Comparison of ENCODE assay signal across 14 cellular contexts in genomic region chr5:80208337-80208736, GRCh38. TPM values are rescaled to one million over a fixed set of nuclear protein-coding genes. Genes with fewer than 3 reads are reported as not detected.
DNase-seq lines count a peak whose midpoint lies in the region; ATAC-seq and TF ChIP-seq lines count a peak whose summit lies in the region.
"Had no signal": no experiment of that assay in that cellular context is flagged by ENCODE, and none has a peak within 500 bp of the region (broad histone marks: within the 10 kb centered on the region; RNA-seq: fewer than 3 reads in every experiment).

No MANE protein-coding gene starts in this region.

- peak overlapping the region; percentile 20 to 99 (median 57) for H3K27ac Mint-ChIP-seq in CD4-positive, alpha-beta memory T cell
- 0 out of 2 replicates have a peak overlapping the region, but pooled peaks have one; percentile 11 for H3K27ac Mint-ChIP-seq in GM23338
- H3K27ac Mint-ChIP-seq in activated naive CD8-positive, alpha-beta T cell treated with anti-CD3 and anti-CD28 coated beads, Interleukin-2, amount 50 U/mL, for 24 hours = peak overlapping the region; percentile 75
- H3K27ac Mint-ChIP-seq in naive thymus-derived CD8-positive, alpha-beta T cell = peak overlapping the region; percentile 78 to 96 (median 86)
- H3K27ac Mint-ChIP-seq: effector memory CD8-positive, alpha-beta T cell had no signal

- no peak overlapping the region for H3K4me3 ChIP-seq in CD4-positive, alpha-beta memory T cell (ENCODE audit: low read length in 2 of 2)
- no peak overlapping the region for H3K4me3 ChIP-seq in GM23338

- no peaks in the 10 kb centered on the region for H3K9me2 ChIP-seq in GM23338 (ENCODE audit: insufficient read depth)

- ATAC-seq in GM23338 (no peak), HG02938 (IDR thresholded peaks at IDR 0.05; ENCODE audit: unreplicated experiment) (no peak)
- ATAC-seq in activated naive CD8-positive, alpha-beta T cell treated with anti-CD3 and anti-CD28 coated beads, Interleukin-2, amount 50 U/mL, for 24 hours = no peak
- no peak for ATAC-seq in naive thymus-derived CD8-positive, alpha-beta T cell
- ATAC-seq: effector memory CD8-positive, alpha-beta T cell had no signal

- no peak for DNase-seq in CD4-positive, alpha-beta memory T cell
- DNase-seq in GM23338 (ENCODE audit: low spot score) (no peak), SKM-1 treated with dmso at 0.1 percent for 144 hours (lab: John Stamatoyannopoulos, UW; ENCODE audit: unreplicated experiment) (no peak), GM13976 (ENCODE audit: low spot score) (no peak), GM13977 (ENCODE audit: low spot score) (no peak)
- DNase-seq in activated naive CD8-positive, alpha-beta T cell treated with anti-CD3 and anti-CD28 coated beads, Interleukin-2, amount 50 U/mL, for 24 hours = no peak
- no peak for DNase-seq in naive thymus-derived CD8-positive, alpha-beta T cell
- DNase-seq: activated CD4-positive, alpha-beta T cell treated with anti-CD3 and anti-CD28 coated beads, Interleukin-2, amount 10 ng/mL, durations not matched to agents 24 days and 14 days; activated gamma-delta T cell treated with Interleukin-2 at 50 U/mL for 16 hours; effector memory CD8-positive, alpha-beta T cell; NCI-H1436; NCI-H524 had no signal

- H3K9me3 ChIP-seq in CD4-positive, alpha-beta memory T cell (ENCODE audit: control insufficient read depth in 1 of 2, low read length in 2 of 2) = no peaks in the 10 kb centered on the region

- H3K27ac ChIP-seq in CD4-positive, alpha-beta memory T cell (ENCODE audit: low read depth, low read length) = no peak overlapping the region
- peak overlapping the region; percentile 50; the same call in 1 of the 2 replicates for H3K27ac ChIP-seq in GM23338 (ENCODE audit: low read depth)
- H3K27ac ChIP-seq: RWPE1 had no signal

- peaks cover 0 to 4% (median 0%) of the 10 kb centered on the region in 8 donors for H3K9me3 Mint-ChIP-seq in CD4-positive, alpha-beta memory T cell
- H3K9me3 Mint-ChIP-seq in GM23338 = peaks cover 23% of the 10 kb centered on the region; the same call in 2 of the 3 replicates
- no peaks in the 10 kb centered on the region for H3K9me3 Mint-ChIP-seq in activated naive CD8-positive, alpha-beta T cell treated with anti-CD3 and anti-CD28 coated beads, Interleukin-2, amount 50 U/mL, for 24 hours
- no peaks in the 10 kb centered on the region for H3K9me3 Mint-ChIP-seq in naive thymus-derived CD8-positive, alpha-beta T cell
- H3K9me3 Mint-ChIP-seq: activated CD4-positive, alpha-beta T cell treated with anti-CD3 and anti-CD28 coated beads, Interleukin-2, amount 10 ng/mL, durations not matched to agents 24 days and 14 days; effector memory CD8-positive, alpha-beta T cell had no signal

- TF ChIP-seq CTCF in GM23338 (conservative IDR thresholded peaks at IDR 0.05; ENCODE audit: low read depth in 2 of 2) (no peak), GM13976 (IDR thresholded peaks at IDR 0.05; ENCODE audit: borderline replicate concordance, control extremely low read depth, extremely low read depth, insufficient read depth, missing control alignments) (no peak), GM13977 (IDR thresholded peaks at IDR 0.05; ENCODE audit: extremely low read depth, insufficient read depth, missing control alignments) (no peak)

- POLR2A ChIA-PET in CD4-positive, alpha-beta memory T cell (lab: Charles Lee; ENCODE audit: partially characterized antibody) = interaction anchor here (7.0 to 10.6 kb wide), 2 partner anchors 15 to 47 kb away, joined by 56 to 103 read pairs; partner anchors contain the start of gene SERINC5
- POLR2A ChIA-PET in naive thymus-derived CD8-positive, alpha-beta T cell (lab: Charles Lee) = interaction anchor here (3.9 to 11.7 kb wide), 3 partner anchors 10 to 24 kb away, joined by 18 to 109 read pairs (median 87); no protein-coding TSS in a partner anchor

- H3K79me2 ChIP-seq in GM23338 (replicated peaks; ENCODE audit: insufficient read depth) = peaks cover 100% of the 10 kb centered on the region

- H3K4me3 Mint-ChIP-seq in CD4-positive, alpha-beta memory T cell = peak overlapping the region in 7 of 8 donors; percentile 10 to 65 (median 38)
- no peak overlapping the region for H3K4me3 Mint-ChIP-seq in GM23338
- H3K4me3 Mint-ChIP-seq in activated naive CD8-positive, alpha-beta T cell treated with anti-CD3 and anti-CD28 coated beads, Interleukin-2, amount 50 U/mL, for 24 hours = no peak overlapping the region
- H3K4me3 Mint-ChIP-seq in naive thymus-derived CD8-positive, alpha-beta T cell = peak overlapping the region in 9 of 10 donors; percentile 8 to 67 (median 55)
- H3K4me3 Mint-ChIP-seq: activated CD4-positive, alpha-beta T cell treated with anti-CD3 and anti-CD28 coated beads, Interleukin-2, amount 10 ng/mL, durations not matched to agents 24 days and 14 days; effector memory CD8-positive, alpha-beta T cell had no signal

- H3K36me3 Mint-ChIP-seq in CD4-positive, alpha-beta memory T cell = peaks cover 11 to 51% of the 10 kb centered on the region in 2 donors
- H3K36me3 Mint-ChIP-seq in GM23338 (ENCODE audit: low read depth) = peaks cover 32% of the 10 kb centered on the region
- H3K36me3 Mint-ChIP-seq in activated naive CD8-positive, alpha-beta T cell treated with anti-CD3 and anti-CD28 coated beads, Interleukin-2, amount 50 U/mL, for 24 hours (ENCODE audit: low read depth) = no peaks in the 10 kb centered on the region
- H3K36me3 Mint-ChIP-seq in naive thymus-derived CD8-positive, alpha-beta T cell = peaks cover 0 to 44% (median 2%) of the 10 kb centered on the region in 3 donors

- H3K27me3 ChIP-seq in CD4-positive, alpha-beta memory T cell (ENCODE audit: insufficient read depth, low read length) = no peaks in the 10 kb centered on the region
- H3K27me3 ChIP-seq in GM23338 (ENCODE audit: insufficient read depth) = no peaks in the 10 kb centered on the region

- in situ Hi-C loops in GM13976 (cut with MboI; ENCODE audit: low sequenced_read_pairs, unreplicated experiment) = no loop called here
- in situ Hi-C loops in GM13977 (cut with MboI; ENCODE audit: low pct_unique_long_range_greater_than_20kb, low sequenced_read_pairs, unreplicated experiment) = no loop called here

- H3K4me1 Mint-ChIP-seq in CD4-positive, alpha-beta memory T cell = peaks cover 79 to 100% (median 92%) of the 10 kb centered on the region in 4 donors
- peaks cover 25% of the 10 kb centered on the region for H3K4me1 Mint-ChIP-seq in GM23338
- H3K4me1 Mint-ChIP-seq in activated naive CD8-positive, alpha-beta T cell treated with anti-CD3 and anti-CD28 coated beads, Interleukin-2, amount 50 U/mL, for 24 hours = peaks cover 92% of the 10 kb centered on the region
- H3K4me1 Mint-ChIP-seq in naive thymus-derived CD8-positive, alpha-beta T cell = peaks cover 57 to 97% (median 95%) of the 10 kb centered on the region in 4 donors

- no peaks in the 10 kb centered on the region for H3K27me3 Mint-ChIP-seq in CD4-positive, alpha-beta memory T cell
- H3K27me3 Mint-ChIP-seq in GM23338 (ENCODE audit: insufficient read depth, low read depth, poor library complexity) = no peaks in the 10 kb centered on the region
- no peaks in the 10 kb centered on the region for H3K27me3 Mint-ChIP-seq in activated naive CD8-positive, alpha-beta T cell treated with anti-CD3 and anti-CD28 coated beads, Interleukin-2, amount 50 U/mL, for 24 hours
- no peaks in the 10 kb centered on the region for H3K27me3 Mint-ChIP-seq in naive thymus-derived CD8-positive, alpha-beta T cell
- H3K27me3 Mint-ChIP-seq: activated CD4-positive, alpha-beta T cell treated with anti-CD3 and anti-CD28 coated beads, Interleukin-2, amount 10 ng/mL, durations not matched to agents 24 days and 14 days; effector memory CD8-positive, alpha-beta T cell had no signal

- peaks cover 97% of the 10 kb centered on the region for H3K4me1 ChIP-seq in CD4-positive, alpha-beta memory T cell (ENCODE audit: insufficient read depth, low read length)
- H3K4me1 ChIP-seq in GM23338 (ENCODE audit: insufficient read depth) = peaks cover 26% of the 10 kb centered on the region; the same call in 1 of the 2 replicates

- peaks cover 16% of the 10 kb centered on the region for H4K20me1 ChIP-seq in GM23338 (replicated peaks; ENCODE audit: insufficient read depth)

- peaks cover 16% of the 10 kb centered on the region; the same call in 1 of the 2 replicates for H3F3A ChIP-seq in GM23338 (replicated peaks; ENCODE audit: low read depth)

- CTCF ChIA-PET in CD4-positive, alpha-beta memory T cell (lab: Charles Lee; ENCODE audit: partially characterized antibody) = interaction anchor here (1.2 kb wide), 1 partner anchor 116 kb away, joined by 3 read pairs; no protein-coding TSS in a partner anchor

- H3K36me3 ChIP-seq in CD4-positive, alpha-beta memory T cell (ENCODE audit: insufficient read depth, low read length) = peaks cover 4% of the 10 kb centered on the region
- no peaks in the 10 kb centered on the region for H3K36me3 ChIP-seq in GM23338 (ENCODE audit: insufficient read depth)

- intact Hi-C loops in CD4-positive, alpha-beta memory T cell (cut with micrococcal nuclease) = loop anchor here (1.0 kb wide), 1 partner anchor 8 kb away; no protein-coding TSS in a partner anchor

- no peak overlapping the region for H3K4me2 ChIP-seq in GM23338

- H2AFZ ChIP-seq in GM23338 = no peak overlapping the region

TF ChIP-seq in GM23338, 12 proteins besides CTCF, POLR2A, EP300 and RAD21 (continues in another document):
- no peak for TF ChIP-seq POLR2AphosphoS5 (IDR thresholded peaks at IDR 0.05; ENCODE audit: low read depth)
- TF ChIP-seq ETS1 (IDR thresholded peaks at IDR 0.05) = no peak
- TF ChIP-seq EZH2 (IDR thresholded peaks at IDR 0.05; ENCODE audit: low read depth, unreplicated experiment) = no peak
- TF ChIP-seq STAT1 (IDR thresholded peaks at IDR 0.05; ENCODE audit: unreplicated experiment) = no peak
- no peak for TF ChIP-seq ZNF331 (CRISPR knock-in tag; IDR thresholded peaks at IDR 0.05; ENCODE audit: low read depth)

RNA-seq across cellular contexts. Expression of gene SERINC5, which starts 47.5 kb away (rescaled TPM):
- 100 to 1,000 TPM; 153 to 165 TPM for total RNA-seq in CD4-positive, alpha-beta memory T cell
- 10 to 100 TPM; 20.7 to 35.2 TPM for polyA plus RNA-seq in CD4-positive, alpha-beta memory T cell
- 101 and 107 TPM in 2 replicates for total RNA-seq in GM23338 (2014; rRNA removed; shearing (Covaris generic))
- 32.3 and 34.0 TPM in 2 replicates for polyA plus RNA-seq in GM23338 (2016; fragmentation: Nextera tagmentation; extraction: Ambion mirVana)
- total RNA-seq in naive thymus-derived CD8-positive, alpha-beta T cell = 100 to 1,000 TPM; 182 to 186 TPM
- 10 to 100 TPM; 21.8 to 30.6 (median 24.1) TPM for polyA plus RNA-seq in naive thymus-derived CD8-positive, alpha-beta T cell

Comparison
In these comparisons a context has a peak if more than half of its experiments do, and no peak if none do; other contexts are left out.
1. H3K27ac Mint-ChIP-seq: peak in every context shown above with its lines; median percentile 86 in naive thymus-derived CD8-positive, alpha-beta T cell; 75 in activated naive CD8-positive, alpha-beta T cell treated with anti-CD3 and anti-CD28 coated beads, Interleukin-2, amount 50 U/mL, for 24 hours; 57 in CD4-positive, alpha-beta memory T cell; 11 in GM23338.
2. H3K4me3 Mint-ChIP-seq: peak in CD4-positive, alpha-beta memory T cell (7 of 8) and naive thymus-derived CD8-positive, alpha-beta T cell (9 of 10); none in GM23338 (single experiment) and activated naive CD8-positive, alpha-beta T cell treated with anti-CD3 and anti-CD28 coated beads, Interleukin-2, amount 50 U/mL, for 24 hours (single experiment).